Comparison of ENCODE assay signal across 1 cellular context in the genomic region with DNA sequence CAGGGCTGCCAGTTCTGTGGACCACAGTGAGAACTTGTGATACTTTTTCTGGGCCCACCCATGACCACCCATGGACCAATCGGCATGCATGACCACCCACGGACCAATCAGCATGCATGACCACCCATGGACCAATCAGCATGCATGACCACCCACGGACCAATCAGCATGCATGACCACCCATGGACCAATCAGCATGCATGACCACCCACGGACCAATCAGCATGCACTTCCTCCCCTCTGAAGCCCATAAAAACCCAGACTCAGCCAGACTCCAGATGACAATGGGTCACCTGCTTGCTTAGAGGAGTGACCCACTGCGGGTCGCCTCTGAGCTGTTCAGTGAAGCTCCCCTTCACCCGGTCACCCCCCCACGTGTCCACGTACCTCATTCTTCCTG.
A peak's percentile ranks its signal among the peaks of the same experiment; 100 is the strongest.
TF ChIP-seq lines count a peak whose summit lies in the region.

No MANE protein-coding gene starts in this region.

TF ChIP-seq in HepG2, 621 proteins besides CTCF, POLR2A, EP300 and RAD21:
- peak; percentile 30; the same call in 1 of the 2 replicates for TF ChIP-seq NFYC (CRISPR knock-in tag; IDR thresholded peaks at IDR 0.05)
